3 cellular contexts compared by ENCODE assay signal in the genomic region with DNA sequence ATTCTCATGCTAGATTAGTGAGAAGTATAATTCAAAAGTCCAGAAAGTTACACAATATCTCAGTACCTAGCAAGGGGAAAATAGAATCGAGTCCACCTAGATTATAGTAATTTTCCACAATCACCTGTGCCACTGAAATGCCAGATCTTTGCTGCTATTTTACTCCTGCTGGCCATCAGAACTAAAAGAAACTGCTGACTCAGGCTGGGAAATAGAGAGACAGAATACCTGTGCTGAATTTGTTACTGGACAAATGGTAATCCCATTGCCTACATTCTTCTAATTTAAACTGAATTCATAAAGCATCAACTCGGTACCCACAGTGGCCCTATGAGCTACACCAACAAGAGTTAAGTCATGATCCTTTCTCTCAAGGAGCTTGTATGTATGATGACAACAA.
A peak's percentile ranks its signal among the peaks of the same experiment; 100 is the strongest.
TF ChIP-seq lines count a peak whose summit lies in the region.

No MANE protein-coding gene starts in this region.

TF ChIP-seq in HepG2, 621 proteins besides CTCF, POLR2A, EP300 and RAD21:
- TF ChIP-seq ZNF558 (CRISPR knock-in tag; IDR thresholded peaks at IDR 0.05; ENCODE audit: borderline replicate concordance) (no peak), SRY (CRISPR knock-in tag; IDR thresholded peaks at IDR 0.05) (no peak), MAFK (conservative IDR thresholded peaks at IDR 0.05 in 1 of 2, IDR thresholded peaks at IDR 0.05 in 1 of 2; ENCODE audit: low read length in 2 of 2) (peak; percentile 65 to 81), MAFF (IDR thresholded peaks at IDR 0.05; ENCODE audit: low read depth, low read length) (peak; percentile 66), ZNF766 (CRISPR knock-in tag; IDR thresholded peaks at IDR 0.05; ENCODE audit: borderline replicate concordance) (no peak)
- TF ChIP-seq, protein P1, sequence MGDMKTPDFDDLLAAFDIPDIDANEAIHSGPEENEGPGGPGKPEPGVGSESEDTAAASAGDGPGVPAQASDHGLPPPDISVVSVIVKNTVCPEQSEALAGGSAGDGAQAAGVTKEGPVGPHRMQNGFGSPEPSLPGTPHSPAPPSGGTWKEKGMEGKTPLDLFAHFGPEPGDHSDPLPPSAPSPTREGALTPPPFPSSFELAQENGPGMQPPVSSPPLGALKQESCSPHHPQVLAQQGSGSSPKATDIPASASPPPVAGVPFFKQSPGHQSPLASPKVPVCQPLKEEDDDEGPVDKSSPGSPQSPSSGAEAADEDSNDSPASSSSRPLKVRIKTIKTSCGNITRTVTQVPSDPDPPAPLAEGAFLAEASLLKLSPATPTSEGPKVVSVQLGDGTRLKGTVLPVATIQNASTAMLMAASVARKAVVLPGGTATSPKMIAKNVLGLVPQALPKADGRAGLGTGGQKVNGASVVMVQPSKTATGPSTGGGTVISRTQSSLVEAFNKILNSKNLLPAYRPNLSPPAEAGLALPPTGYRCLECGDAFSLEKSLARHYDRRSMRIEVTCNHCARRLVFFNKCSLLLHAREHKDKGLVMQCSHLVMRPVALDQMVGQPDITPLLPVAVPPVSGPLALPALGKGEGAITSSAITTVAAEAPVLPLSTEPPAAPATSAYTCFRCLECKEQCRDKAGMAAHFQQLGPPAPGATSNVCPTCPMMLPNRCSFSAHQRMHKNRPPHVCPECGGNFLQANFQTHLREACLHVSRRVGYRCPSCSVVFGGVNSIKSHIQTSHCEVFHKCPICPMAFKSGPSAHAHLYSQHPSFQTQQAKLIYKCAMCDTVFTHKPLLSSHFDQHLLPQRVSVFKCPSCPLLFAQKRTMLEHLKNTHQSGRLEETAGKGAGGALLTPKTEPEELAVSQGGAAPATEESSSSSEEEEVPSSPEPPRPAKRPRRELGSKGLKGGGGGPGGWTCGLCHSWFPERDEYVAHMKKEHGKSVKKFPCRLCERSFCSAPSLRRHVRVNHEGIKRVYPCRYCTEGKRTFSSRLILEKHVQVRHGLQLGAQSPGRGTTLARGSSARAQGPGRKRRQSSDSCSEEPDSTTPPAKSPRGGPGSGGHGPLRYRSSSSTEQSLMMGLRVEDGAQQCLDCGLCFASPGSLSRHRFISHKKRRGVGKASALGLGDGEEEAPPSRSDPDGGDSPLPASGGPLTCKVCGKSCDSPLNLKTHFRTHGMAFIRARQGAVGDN (CRISPR knock-in tag; IDR thresholded peaks at IDR 0.05): no peak
- TF ChIP-seq, protein P2, sequence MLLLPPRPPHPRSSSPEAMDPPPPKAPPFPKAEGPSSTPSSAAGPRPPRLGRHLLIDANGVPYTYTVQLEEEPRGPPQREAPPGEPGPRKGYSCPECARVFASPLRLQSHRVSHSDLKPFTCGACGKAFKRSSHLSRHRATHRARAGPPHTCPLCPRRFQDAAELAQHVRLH (CRISPR knock-in tag; IDR thresholded peaks at IDR 0.05; ENCODE audit: borderline replicate concordance, low read depth): no peak
- TF ChIP-seq, protein P3, sequence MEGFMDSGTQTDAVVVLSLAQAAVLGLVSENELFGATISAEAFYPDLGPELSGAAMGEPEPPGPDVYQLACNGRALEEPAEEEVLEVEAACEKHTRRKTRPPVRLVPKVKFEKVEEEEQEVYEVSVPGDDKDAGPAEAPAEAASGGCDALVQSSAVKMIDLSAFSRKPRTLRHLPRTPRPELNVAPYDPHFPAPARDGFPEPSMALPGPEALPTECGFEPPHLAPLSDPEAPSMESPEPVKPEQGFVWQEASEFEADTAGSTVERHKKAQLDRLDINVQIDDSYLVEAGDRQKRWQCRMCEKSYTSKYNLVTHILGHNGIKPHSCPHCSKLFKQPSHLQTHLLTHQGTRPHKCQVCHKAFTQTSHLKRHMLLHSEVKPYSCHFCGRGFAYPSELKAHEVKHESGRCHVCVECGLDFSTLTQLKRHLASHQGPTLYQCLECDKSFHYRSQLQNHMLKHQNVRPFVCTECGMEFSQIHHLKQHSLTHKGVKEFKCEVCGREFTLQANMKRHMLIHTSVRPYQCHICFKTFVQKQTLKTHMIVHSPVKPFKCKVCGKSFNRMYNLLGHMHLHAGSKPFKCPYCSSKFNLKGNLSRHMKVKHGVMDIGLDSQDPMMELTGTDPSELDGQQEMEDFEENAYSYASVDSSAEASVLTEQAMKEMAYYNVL (CRISPR knock-in tag; IDR thresholded peaks at IDR 0.05; ENCODE audit: borderline replicate concordance): no peak
TF ChIP-seq in HepG2: peak in this region for 2.

TF ChIP-seq in K562, 482 proteins besides CTCF, POLR2A, EP300 and RAD21:
- TF ChIP-seq MAFG (tag; conservative IDR thresholded peaks at IDR 0.05) (0 out of 2 replicates have a peak, but pooled peaks have one; percentile 9), MAFF (IDR thresholded peaks at IDR 0.05; ENCODE audit: low read length) (0 out of 2 replicates have a peak, but pooled peaks have one; percentile 7), ZNF165 (CRISPR knock-in tag; IDR thresholded peaks at IDR 0.05; ENCODE audit: borderline replicate concordance) (no peak), MTA2 (IDR thresholded peaks at IDR 0.05; ENCODE audit: low read depth) (no peak), ZNF316 (IDR thresholded peaks at IDR 0.05) (0 out of 2 replicates have a peak, but pooled peaks have one; percentile 22), TAF1 (IDR thresholded peaks at IDR 0.05; ENCODE audit: control insufficient read depth, extremely low read depth, insufficient read depth, low read length, severe bottlenecking) (no peak), SRSF3 (IDR thresholded peaks at IDR 0.05; ENCODE audit: insufficient read depth, low read length) (no peak), MAFK (IDR thresholded peaks at IDR 0.05; ENCODE audit: low read length) (0 out of 2 replicates have a peak, but pooled peaks have one; percentile 35)
- TF ChIP-seq, protein P4, sequence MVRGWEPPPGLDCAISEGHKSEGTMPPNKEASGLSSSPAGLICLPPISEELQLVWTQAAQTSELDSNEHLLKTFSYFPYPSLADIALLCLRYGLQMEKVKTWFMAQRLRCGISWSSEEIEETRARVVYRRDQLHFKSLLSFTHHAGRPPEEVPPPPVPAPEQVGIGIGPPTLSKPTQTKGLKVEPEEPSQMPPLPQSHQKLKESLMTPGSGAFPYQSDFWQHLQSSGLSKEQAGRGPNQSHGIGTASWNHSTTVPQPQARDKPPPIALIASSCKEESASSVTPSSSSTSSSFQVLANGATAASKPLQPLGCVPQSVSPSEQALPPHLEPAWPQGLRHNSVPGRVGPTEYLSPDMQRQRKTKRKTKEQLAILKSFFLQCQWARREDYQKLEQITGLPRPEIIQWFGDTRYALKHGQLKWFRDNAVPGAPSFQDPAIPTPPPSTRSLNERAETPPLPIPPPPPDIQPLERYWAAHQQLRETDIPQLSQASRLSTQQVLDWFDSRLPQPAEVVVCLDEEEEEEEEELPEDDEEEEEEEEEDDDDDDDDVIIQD (CRISPR knock-in tag; IDR thresholded peaks at IDR 0.05): no peak
- TF ChIP-seq, protein P5, sequence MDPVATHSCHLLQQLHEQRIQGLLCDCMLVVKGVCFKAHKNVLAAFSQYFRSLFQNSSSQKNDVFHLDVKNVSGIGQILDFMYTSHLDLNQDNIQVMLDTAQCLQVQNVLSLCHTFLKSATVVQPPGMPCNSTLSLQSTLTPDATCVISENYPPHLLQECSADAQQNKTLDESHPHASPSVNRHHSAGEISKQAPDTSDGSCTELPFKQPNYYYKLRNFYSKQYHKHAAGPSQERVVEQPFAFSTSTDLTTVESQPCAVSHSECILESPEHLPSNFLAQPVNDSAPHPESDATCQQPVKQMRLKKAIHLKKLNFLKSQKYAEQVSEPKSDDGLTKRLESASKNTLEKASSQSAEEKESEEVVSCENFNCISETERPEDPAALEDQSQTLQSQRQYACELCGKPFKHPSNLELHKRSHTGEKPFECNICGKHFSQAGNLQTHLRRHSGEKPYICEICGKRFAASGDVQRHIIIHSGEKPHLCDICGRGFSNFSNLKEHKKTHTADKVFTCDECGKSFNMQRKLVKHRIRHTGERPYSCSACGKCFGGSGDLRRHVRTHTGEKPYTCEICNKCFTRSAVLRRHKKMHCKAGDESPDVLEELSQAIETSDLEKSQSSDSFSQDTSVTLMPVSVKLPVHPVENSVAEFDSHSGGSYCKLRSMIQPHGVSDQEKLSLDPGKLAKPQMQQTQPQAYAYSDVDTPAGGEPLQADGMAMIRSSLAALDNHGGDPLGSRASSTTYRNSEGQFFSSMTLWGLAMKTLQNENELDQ (CRISPR knock-in tag; IDR thresholded peaks at IDR 0.05; ENCODE audit: borderline replicate concordance): no peak
TF ChIP-seq in K562: peak in this region for 4.

TF ChIP-seq in neural cell, 6 proteins besides CTCF, POLR2A, EP300 and RAD21:
- no peak for TF ChIP-seq SMC3 (conservative IDR thresholded peaks at IDR 0.05; ENCODE audit: poor library complexity)
- peak; percentile 29 for TF ChIP-seq POLR2AphosphoS5 (IDR thresholded peaks at IDR 0.05)
